17 cellular contexts compared by ENCODE assay signal in the genomic region with DNA sequence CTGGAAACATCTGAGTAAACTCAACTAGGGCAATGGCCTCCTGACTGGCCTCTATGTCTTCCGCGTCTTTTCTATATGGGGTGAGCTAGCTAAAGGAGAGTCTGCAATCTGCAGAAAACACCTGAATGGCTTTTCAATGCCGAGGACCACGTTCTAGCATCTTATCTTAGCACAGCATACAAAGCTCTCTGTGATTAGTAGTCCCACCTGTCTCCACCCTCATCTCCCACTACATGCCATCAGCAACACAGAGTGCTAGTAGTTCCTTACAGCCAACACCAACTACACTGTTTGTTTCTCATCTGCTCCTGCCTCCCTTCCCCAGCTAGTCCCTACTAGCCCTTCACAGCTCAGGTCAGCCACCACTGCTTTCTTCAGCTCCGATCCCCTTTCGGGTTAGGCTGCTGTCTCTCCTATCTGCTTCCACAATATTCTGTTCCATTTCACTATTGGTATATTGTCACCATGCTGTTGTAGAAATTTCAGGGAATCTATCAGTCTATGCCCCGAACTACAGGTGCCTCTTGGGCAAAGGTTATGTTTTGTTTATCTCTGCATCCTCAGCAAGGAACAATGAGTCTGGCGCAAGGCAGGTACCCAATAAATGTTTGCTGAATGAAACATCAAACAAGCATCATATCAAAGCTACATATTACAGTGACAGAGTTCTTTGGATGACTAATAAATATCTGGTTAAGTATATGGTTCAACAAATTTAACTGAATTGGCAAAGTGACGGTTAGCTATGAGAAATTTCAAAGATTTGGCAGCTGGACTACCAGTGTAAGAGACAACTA.
"Had no signal": no experiment of that assay in that cellular context is flagged by ENCODE, and none has a peak within 500 bp of the region (broad histone marks: within the 10 kb centered on the region; RNA-seq: fewer than 3 reads in every experiment).

No MANE protein-coding gene starts in this region.

- ATAC-seq: left colon; left ventricle myocardium superior; naive thymus-derived CD4-positive, alpha-beta T cell had no signal

- H3K27ac Mint-ChIP-seq: naive thymus-derived CD4-positive, alpha-beta T cell; nephron progenitor cell had no signal

- H3K4me1 ChIP-seq: colonic mucosa, right atrium auricular region had no signal

- H3K27ac ChIP-seq: colonic mucosa, hepatocyte, right atrium auricular region had no signal

- H3K4me2 ChIP-seq: hepatocyte had no signal

- H3K36me3 ChIP-seq: colonic mucosa, right atrium auricular region had no signal

- H2AFZ ChIP-seq: hepatocyte had no signal

- H3K4me3 ChIP-seq: colonic mucosa, hepatocyte, lung, right atrium auricular region had no signal

- H3K4me3 Mint-ChIP-seq: naive thymus-derived CD4-positive, alpha-beta T cell; nephron progenitor cell had no signal

- DNase-seq: colonic mucosa; effector CD4-positive, alpha-beta T cell; foreskin melanocyte; head of caudate nucleus; kidney; left colon; left ventricle myocardium superior; naive thymus-derived CD4-positive, alpha-beta T cell; nephron progenitor cell; posterior cingulate gyrus; small intestine; stimulated activated CD4-positive, alpha-beta T cell treated with anti-CD3 and anti-CD28 coated beads, Interleukin-12 subunit alpha, Interleukin-12 subunit beta, amount 100 ng/mL, for 4 hours; stimulated activated naive CD4-positive, alpha-beta T cell treated with Interleukin-2 at 50 U/mL for 16 hours; trophoblast cell had no signal

- H3K27me3 Mint-ChIP-seq: naive thymus-derived CD4-positive, alpha-beta T cell had no signal

- H3K9me3 ChIP-seq: colonic mucosa, right atrium auricular region had no signal

- H3K27me3 ChIP-seq: colonic mucosa, hepatocyte, right atrium auricular region had no signal
